Comparison of ENCODE assay signal across 14 cellular contexts in the genomic region with DNA sequence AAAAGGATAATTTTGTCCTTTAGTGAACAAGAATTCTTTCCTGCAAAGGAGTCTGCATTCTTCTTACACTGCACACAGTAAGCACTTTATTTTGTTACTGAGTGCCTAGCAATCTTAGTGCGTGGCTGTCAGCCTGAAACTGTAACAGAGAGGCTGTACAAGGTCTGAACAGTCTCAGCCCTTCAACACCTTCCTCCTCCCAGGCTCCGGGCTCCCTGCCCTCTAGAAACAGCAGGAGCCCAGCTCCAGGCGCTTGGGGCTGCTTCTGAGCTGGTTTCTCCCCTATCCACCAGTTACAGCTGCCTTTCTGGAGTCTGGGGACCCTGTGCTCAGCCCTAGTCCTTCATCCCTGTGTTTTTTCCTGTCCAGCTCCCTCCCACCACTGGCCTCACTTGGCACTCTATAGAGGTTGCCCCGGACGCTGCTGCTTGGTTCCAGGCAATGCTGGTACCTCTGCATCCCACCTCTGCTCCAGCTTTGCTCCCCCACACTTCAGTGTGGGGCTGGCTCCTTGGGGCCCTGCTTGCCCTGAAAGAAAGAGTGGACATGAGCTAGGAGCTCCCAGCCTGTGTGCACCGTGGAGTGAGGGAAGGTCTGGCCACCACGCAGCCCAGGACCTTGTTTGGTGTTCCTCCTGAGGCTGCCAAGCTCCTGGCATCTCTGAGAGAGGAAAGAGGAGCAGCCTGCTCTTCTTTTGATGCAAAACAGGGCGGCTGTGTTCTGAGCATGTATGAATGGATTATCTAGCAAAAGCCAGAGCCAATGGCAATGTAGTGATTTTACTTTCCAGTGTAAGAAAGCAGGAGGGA.
DNase-seq lines count a peak whose midpoint lies in the region; ATAC-seq and TF ChIP-seq lines count a peak whose summit lies in the region.
"Had no signal": no experiment of that assay in that cellular context is flagged by ENCODE, and none has a peak within 500 bp of the region (broad histone marks: within the 10 kb centered on the region; RNA-seq: fewer than 3 reads in every experiment).

No MANE protein-coding gene starts in this region.

- DNase-seq in Panc1 (ENCODE audit: low read depth, low spot score) = no peak
- peak; percentile 48 for DNase-seq in globus pallidus (ENCODE audit: low spot score)
- DNase-seq in progenitor cell of endocrine pancreas (ENCODE audit: low spot score, unreplicated experiment) = no peak
- no peak for DNase-seq in T-helper 2 cell treated with Interferon-gamma antibody and Interleukin-4, amounts not matched to agents 5 μg/mL and 100 μg/mL, for 36 hours (ENCODE audit: low spot score)
- DNase-seq in NCI-H2107 treated with DMSO at 0.1 percent for 48 hours (lab: John Stamatoyannopoulos, UW; ENCODE audit: unreplicated experiment) = no peak
- no peak for DNase-seq in effector CD8-positive, alpha-beta T cell (lab: John Stamatoyannopoulos, UW)
- DNase-seq: activated T-cell treated with anti-CD3 and anti-CD28 coated beads for 4 hours, NCI-H1092 treated with DMSO at 0.1 percent for 48 hours, NCI-H345 had no signal

- no peaks in the 10 kb centered on the region for H3K9me3 ChIP-seq in Panc1 (ENCODE audit: control insufficient read depth, insufficient read depth, low read depth, low read length)

- H3K4me3 ChIP-seq in ACC112 (ENCODE audit: low read depth, low read length) = no peak overlapping the region
- no peak overlapping the region for H3K4me3 ChIP-seq in Panc1 (ENCODE audit: low read depth in 2 of 2, low read length in 2 of 2)
- H3K4me3 ChIP-seq: PC-9, skin epidermis had no signal

- no peaks in the 10 kb centered on the region for H3K9me3 Mint-ChIP-seq in progenitor cell of endocrine pancreas (ENCODE audit: low read depth)
- no peaks in the 10 kb centered on the region for H3K9me3 Mint-ChIP-seq in T-helper 2 cell treated with Interferon-gamma antibody and Interleukin-4, amounts not matched to agents 5 μg/mL and 100 μg/mL, for 36 hours
- H3K9me3 Mint-ChIP-seq: IgD-negative memory B cell had no signal

- POLR2A ChIA-PET in Panc1 (lab: Charles Lee) = no interaction called here

- BruUV-seq in Panc1 (replicated peaks; lab: Mats Ljungman, UMichigan) = no TSS peak

- no peaks in the 10 kb centered on the region for H3K36me3 ChIP-seq in ACC112 (ENCODE audit: insufficient read depth, low read length)
- no peaks in the 10 kb centered on the region for H3K36me3 ChIP-seq in Panc1 (ENCODE audit: control insufficient read depth, insufficient read depth, low read length)

- H3K27me3 Mint-ChIP-seq in progenitor cell of endocrine pancreas = no peaks in the 10 kb centered on the region
- H3K27me3 Mint-ChIP-seq in T-helper 2 cell treated with Interferon-gamma antibody and Interleukin-4, amounts not matched to agents 5 μg/mL and 100 μg/mL, for 36 hours (ENCODE audit: low read depth) = peaks cover 9% of the 10 kb centered on the region

- no peaks in the 10 kb centered on the region for H3K27me3 ChIP-seq in ACC112 (ENCODE audit: insufficient read depth, low read length)
- peaks cover 4% of the 10 kb centered on the region for H3K27me3 ChIP-seq in Panc1 (ENCODE audit: control insufficient read depth, insufficient read depth, low read length)

- TF ChIP-seq CTCF in Panc1 (IDR thresholded peaks at IDR 0.05) = no peak
- no peak for TF ChIP-seq CTCF in progenitor cell of endocrine pancreas (IDR thresholded peaks at IDR 0.05; ENCODE audit: unreplicated experiment)

- H3K4me3 Mint-ChIP-seq in progenitor cell of endocrine pancreas (ENCODE audit: low read depth) = no peak overlapping the region
- H3K4me3 Mint-ChIP-seq in T-helper 2 cell treated with Interferon-gamma antibody and Interleukin-4, amounts not matched to agents 5 μg/mL and 100 μg/mL, for 36 hours = no peak overlapping the region

- in situ Hi-C loops in Panc1 (cut with HindIII; ENCODE audit: low pct_unique_long_range_greater_than_20kb, low sequenced_read_pairs) = no loop called here

- H3K4me1 Mint-ChIP-seq in progenitor cell of endocrine pancreas (ENCODE audit: low read depth) = peaks cover 13% of the 10 kb centered on the region
- no peaks in the 10 kb centered on the region for H3K4me1 Mint-ChIP-seq in T-helper 2 cell treated with Interferon-gamma antibody and Interleukin-4, amounts not matched to agents 5 μg/mL and 100 μg/mL, for 36 hours (ENCODE audit: low read depth)

- H3K36me3 Mint-ChIP-seq in progenitor cell of endocrine pancreas (ENCODE audit: insufficient read depth) = no peaks in the 10 kb centered on the region
- H3K36me3 Mint-ChIP-seq in T-helper 2 cell treated with Interferon-gamma antibody and Interleukin-4, amounts not matched to agents 5 μg/mL and 100 μg/mL, for 36 hours (ENCODE audit: low read depth) = no peaks in the 10 kb centered on the region
- H3K36me3 Mint-ChIP-seq: IgD-negative memory B cell had no signal

- H3K4me1 ChIP-seq in ACC112 (ENCODE audit: control insufficient read depth, insufficient read depth, low read length, unreplicated experiment) (peaks cover 49% of the 10 kb centered on the region), Panc1 (ENCODE audit: control insufficient read depth, insufficient read depth, low read length) (no peaks in the 10 kb centered on the region)

- CTCF ChIA-PET in Panc1 (lab: Charles Lee) = interaction anchor here (0.6 kb wide), 1 partner anchor 28 kb away, joined by 3 read pairs; no protein-coding TSS in a partner anchor

- intact Hi-C loops in Panc1 (cut with micrococcal nuclease; ENCODE audit: unreplicated experiment) = no loop called here

- peak overlapping the region; percentile 13 for H3K27ac Mint-ChIP-seq in progenitor cell of endocrine pancreas
- no peak overlapping the region for H3K27ac Mint-ChIP-seq in T-helper 2 cell treated with Interferon-gamma antibody and Interleukin-4, amounts not matched to agents 5 μg/mL and 100 μg/mL, for 36 hours

- ATAC-seq in Panc1 = peak; percentile 62
- no peak for ATAC-seq in HG03039 (IDR thresholded peaks at IDR 0.05; ENCODE audit: unreplicated experiment)

- no peak overlapping the region for H3K27ac ChIP-seq in ACC112 (ENCODE audit: low read depth, low read length)
- no peak overlapping the region for H3K27ac ChIP-seq in Panc1 (ENCODE audit: low read length)
- H3K27ac ChIP-seq: PC-9 had no signal

- H3K79me2 ChIP-seq in ACC112 (ENCODE audit: control insufficient read depth, insufficient read depth, low read length, unreplicated experiment) = no peaks in the 10 kb centered on the region

- peak overlapping the region; percentile 49 for H2AFZ ChIP-seq in ACC112 (ENCODE audit: low read length, unreplicated experiment)
- H2AFZ ChIP-seq: PC-9 had no signal
